Comparison of ENCODE assay signal across 13 cellular contexts in the genomic region with DNA sequence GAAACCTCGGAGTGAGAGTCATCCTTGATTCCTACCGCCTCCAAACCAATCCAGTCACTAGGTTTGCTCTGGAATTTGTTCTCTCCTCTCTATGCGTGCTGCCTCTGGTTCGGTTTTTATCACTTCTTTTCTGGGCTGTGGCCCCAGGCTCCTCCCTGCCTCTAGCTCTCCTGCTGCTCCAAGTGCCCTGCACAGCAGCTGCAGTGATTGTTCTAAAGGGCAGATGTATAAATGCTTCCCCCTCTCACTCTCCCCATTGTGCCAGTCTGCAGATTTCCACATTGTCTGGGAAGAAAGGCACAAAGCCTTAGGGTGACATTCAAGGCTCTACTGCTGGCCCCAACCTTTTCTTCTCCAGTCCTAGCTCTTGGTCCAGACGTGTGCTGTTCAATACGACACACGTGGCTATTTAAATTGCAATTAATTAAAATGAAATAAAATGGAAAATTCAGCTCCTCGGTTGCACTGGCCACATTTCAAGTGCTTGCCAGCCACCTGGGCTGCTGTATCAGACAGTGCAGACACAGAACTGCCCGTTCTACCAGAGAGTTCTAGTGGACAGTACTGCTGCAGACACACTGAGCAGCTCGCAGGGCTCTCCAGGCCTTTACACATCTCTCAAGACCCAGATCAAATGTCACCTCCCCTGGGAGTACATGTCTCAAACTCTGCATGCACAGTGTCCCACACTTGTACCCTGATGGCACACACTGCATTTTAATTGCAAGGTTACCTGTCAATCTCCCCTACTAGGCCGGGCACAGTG. TPM values are rescaled to one million over a fixed set of nuclear protein-coding genes. Genes with fewer than 3 reads are reported as not detected.
DNase-seq lines count a peak whose midpoint lies in the region; TF ChIP-seq lines count a peak whose summit lies in the region.
"Had no signal": no experiment of that assay in that cellular context is flagged by ENCODE, and none has a peak within 500 bp of the region (broad histone marks: within the 10 kb centered on the region; RNA-seq: fewer than 3 reads in every experiment).

No MANE protein-coding gene starts in this region.

- TF ChIP-seq CTCF in Peyer's patch (IDR thresholded peaks at IDR 0.05) = no peak

- H3K9ac ChIP-seq in adipocyte (ENCODE audit: low read length) = no peak overlapping the region

- no peaks in the 10 kb centered on the region for H3K4me1 ChIP-seq in adipocyte (ENCODE audit: control insufficient read depth, insufficient read depth, low read length)
- H3K4me1 ChIP-seq in Peyer's patch = peaks cover 0 to 4% (median 0%) of the 10 kb centered on the region in 4 donors

- H3K9me3 ChIP-seq in adipocyte (ENCODE audit: control insufficient read depth, low read length) = peaks cover 3% of the 10 kb centered on the region
- H3K9me3 ChIP-seq in Peyer's patch = no peaks in the 10 kb centered on the region

- H3K36me3 ChIP-seq in adipocyte (ENCODE audit: control insufficient read depth, insufficient read depth, low read length, severe bottlenecking) = no peaks in the 10 kb centered on the region
- H3K36me3 ChIP-seq in Peyer's patch = no peaks in the 10 kb centered on the region

- TF ChIP-seq POLR2A in Peyer's patch (IDR thresholded peaks at IDR 0.05) = no peak

- H3K27ac ChIP-seq in substantia nigra (ENCODE audit: low read depth, low read length, poor library complexity, severe bottlenecking) (peak overlapping the region; percentile 94), Peyer's patch (no peak overlapping the region)

- H3K4me3 ChIP-seq in adipocyte (ENCODE audit: low read length) (no peak overlapping the region), Peyer's patch (no peak overlapping the region)

- DNase-seq in NCI-H2081 (lab: John Stamatoyannopoulos, UW) (peak; percentile 42 to 69), NCI-H2081 treated with DMSO at 0.1 percent for 48 hours (lab: John Stamatoyannopoulos, UW) (no peak), adipocyte (ENCODE audit: low read depth) (peak; percentile 58), hypothalamus (lab: John Stamatoyannopoulos, UW) (peak in 26 of 51 donors; percentile 13 to 80 (median 40)), substantia nigra (lab: John Stamatoyannopoulos, UW) (peak in 33 of 49 donors; percentile 17 to 78 (median 49)), COLO668 (lab: John Stamatoyannopoulos, UW; ENCODE audit: unreplicated experiment) (no peak), NOMO-1 treated with DMSO at 0.1 percent for 48 hours (lab: John Stamatoyannopoulos, UW; ENCODE audit: unreplicated experiment) (no peak), Peyer's patch (no peak)
- DNase-seq: DMS 273 treated with DMSO at 0.1 percent for 48 hours, erythroblast, NCI-H1436, RPMI8226, small intestine had no signal

- H3K27me3 ChIP-seq in adipocyte (replicated peaks; ENCODE audit: control insufficient read depth, insufficient read depth, low read length) (no peaks in the 10 kb centered on the region), Peyer's patch (no peaks in the 10 kb centered on the region)

RNA-seq across cellular contexts. Expression of gene TRIM62, which starts 12.4 kb away (rescaled TPM):
- total RNA-seq in Peyer's patch = 10 to 100 TPM in 3 of 4 donors, 1 to 10 TPM in 1; 3.5 to 22.8 (median 17.9) TPM

Comparison
In these comparisons a context has a peak if more than half of its experiments do, and no peak if none do; other contexts are left out.
1. DNase-seq: peak in NCI-H2081 (2 of 2), adipocyte (single experiment), hypothalamus (26 of 51) and substantia nigra (33 of 49); none in NCI-H2081 treated with DMSO at 0.1 percent for 48 hours (single experiment), COLO668 (single experiment), NOMO-1 treated with DMSO at 0.1 percent for 48 hours (single experiment) and Peyer's patch (0 of 3).